2 cellular contexts compared by ENCODE assay signal in genomic region chr6:142009647-142010046, GRCh38.
TF ChIP-seq lines count a peak whose summit lies in the region.

No MANE protein-coding gene starts in this region.

TF ChIP-seq in HCT116, 20 proteins besides CTCF, POLR2A, EP300 and RAD21 (continued from another document):
- TF ChIP-seq TCF7L2 (IDR thresholded peaks at IDR 0.05; ENCODE audit: borderline replicate concordance, extremely low read depth, insufficient read depth, insufficient read length) (peak; percentile 94), ELF1 (IDR thresholded peaks at IDR 0.05; ENCODE audit: borderline replicate concordance, low read depth) (no peak), EGR1 (IDR thresholded peaks at IDR 0.05; ENCODE audit: low read depth) (no peak), SRF (IDR thresholded peaks at IDR 0.05; ENCODE audit: low read depth) (0 out of 2 replicates have a peak, but pooled peaks have one; percentile 17), CEBPB (IDR thresholded peaks at IDR 0.05; ENCODE audit: low read depth) (peak; percentile 83), EZH2phosphoT487 (IDR thresholded peaks at IDR 0.05; ENCODE audit: borderline replicate concordance) (no peak), CBX3 (IDR thresholded peaks at IDR 0.05; ENCODE audit: low read depth) (no peak; the same call in none of the 2 replicates), ATF3 (IDR thresholded peaks at IDR 0.05) (no peak), FOSL1 (IDR thresholded peaks at IDR 0.05; ENCODE audit: low read depth) (peak; percentile 80), ZBTB33 (IDR thresholded peaks at IDR 0.05; ENCODE audit: extremely low read depth, insufficient replicate concordance, low read length) (peak; percentile 70), REST (IDR thresholded peaks at IDR 0.05; ENCODE audit: low read depth) (no peak), EZH2 (IDR thresholded peaks at IDR 0.05) (no peak), SP1 (IDR thresholded peaks at IDR 0.05; ENCODE audit: low read depth) (peak; percentile 97), POLR2AphosphoS5 (IDR thresholded peaks at IDR 0.05; ENCODE audit: low read depth, low read length) (peak; percentile 72), YY1 (IDR thresholded peaks at IDR 0.05; ENCODE audit: extremely low read depth, insufficient replicate concordance, low read depth, low read length) (peak; percentile 5), SIN3A (IDR thresholded peaks at IDR 0.05; ENCODE audit: low read depth) (peak; percentile 76; the same call in 1 of the 2 replicates)

TF ChIP-seq in SK-N-SH, 30 proteins besides CTCF, POLR2A, EP300 and RAD21 (continued from another document):
- TF ChIP-seq PBX3 (IDR thresholded peaks at IDR 0.05): peak; percentile 79
- peak; percentile 44; the same call in 1 of the 2 replicates for TF ChIP-seq TCF12 (IDR thresholded peaks at IDR 0.05)
- no peak for TF ChIP-seq YY1 (IDR thresholded peaks at IDR 0.05; ENCODE audit: low read depth)
